In genomic region chr5:114223866-114224265, GRCh38 we compare ENCODE assay signal across 8 cellular contexts.
A peak's percentile ranks its signal among the peaks of the same experiment; 100 is the strongest.
DNase-seq lines count a peak whose midpoint lies in the region; ATAC-seq and TF ChIP-seq lines count a peak whose summit lies in the region.
"Had no signal": no experiment of that assay in that cellular context is flagged by ENCODE, and none has a peak within 500 bp of the region (broad histone marks: within the 10 kb centered on the region; RNA-seq: fewer than 3 reads in every experiment).

No MANE protein-coding gene starts in this region.

- H3K27me3 ChIP-seq in right lobe of liver: no peaks in the 10 kb centered on the region

- TF ChIP-seq POLR2A in right lobe of liver (IDR thresholded peaks at IDR 0.05): no peak

- H3K36me3 ChIP-seq in right lobe of liver: no peaks in the 10 kb centered on the region

- DNase-seq in RWPE1 (ENCODE audit: low spot score): peak; percentile 1
- DNase-seq in right lobe of liver: no peak
- no peak for DNase-seq in T-helper 9 cell
- DNase-seq in NCI-H510A (lab: John Stamatoyannopoulos, UW): no peak

- POLR2A ChIA-PET in RWPE1 (lab: Yijun Ruan, JAX; ENCODE audit: low non-redundant PET): no interaction called here

- intact Hi-C loops in right lobe of liver (cut with DNase I): no loop called here

- WGBS in right lobe of liver (ENCODE audit: insufficient coverage, low coverage, low lambda C conversion rate, missing lambda C conversion rate): 71% methylated on average over 1 of the region's 1 CpG

- no peaks in the 10 kb centered on the region for H3K4me1 ChIP-seq in right lobe of liver

- no peak overlapping the region for H3K4me3 ChIP-seq in right lobe of liver

- TF ChIP-seq CTCF in RWPE1 (conservative IDR thresholded peaks at IDR 0.05; ENCODE audit: low read depth) (no peak), right lobe of liver (IDR thresholded peaks at IDR 0.05) (peak; percentile 22 to 43 (median 28))

- no peaks in the 10 kb centered on the region for H3K9me3 ChIP-seq in right lobe of liver

- H3K27ac ChIP-seq in RWPE1 (no peak overlapping the region), right lobe of liver (no peak overlapping the region)

- ATAC-seq in GM18517 (IDR thresholded peaks at IDR 0.05; ENCODE audit: unreplicated experiment) (peak; percentile 73), HG02642 (IDR thresholded peaks at IDR 0.05; ENCODE audit: poor library complexity, unreplicated experiment) (peak; percentile 60), right lobe of liver (peak in 3 of 4 donors; percentile 25 to 34 (median 30)), GM18520 (IDR thresholded peaks at IDR 0.05; ENCODE audit: unreplicated experiment) (no peak)
- ATAC-seq: Panc1 had no signal

- CTCF ChIA-PET in RWPE1 (lab: Yijun Ruan, JAX): no interaction called here
